1 cellular context compared by ENCODE assay signal in genomic region chr1:226475112-226475511, GRCh38.
TF ChIP-seq lines count a peak whose summit lies in the region.

No MANE protein-coding gene starts in this region.

TF ChIP-seq in H1, 55 proteins besides CTCF, POLR2A, EP300 and RAD21 (continued from another document):
- TF ChIP-seq ATF2 (IDR thresholded peaks at IDR 0.05; ENCODE audit: low read length) (no peak), NRF1 (IDR thresholded peaks at IDR 0.05; ENCODE audit: low read depth, low read length) (no peak), TBP (IDR thresholded peaks at IDR 0.05; ENCODE audit: low read depth, low read length) (no peak)
